8 cellular contexts compared by ENCODE assay signal in genomic region chr10:73743905-73744689, GRCh38. TPM values are rescaled to one million over a fixed set of nuclear protein-coding genes. Genes with fewer than 3 reads are reported as not detected.
A peak's percentile ranks its signal among the peaks of the same experiment; 100 is the strongest.
DNase-seq lines count a peak whose midpoint lies in the region; ATAC-seq and TF ChIP-seq lines count a peak whose summit lies in the region.

Gene SEC24C (plus strand): TSS chr10:73744372. CDS start chr10:73746833, 2,461 bp downstream.

- no peak; the same call in 1 of the 2 replicates for TF ChIP-seq EP300 in Ishikawa (IDR thresholded peaks at IDR 0.05; ENCODE audit: borderline replicate concordance)

- no peak for TF ChIP-seq CTCF in PC-3 (conservative IDR thresholded peaks at IDR 0.05; ENCODE audit: low read depth, low read length)
- TF ChIP-seq CTCF in mucosa of descending colon (IDR thresholded peaks at IDR 0.05), result no peak

- CTCF ChIA-PET in PC-3 (lab: Charles Lee), result interaction anchor here (0.5 to 1.5 kb wide), 6 partner anchors 16 to 190 kb away, joined by 3 to 7 read pairs (median 4); no protein-coding TSS in a partner anchor

- no peak for TF ChIP-seq RAD21 in Ishikawa (IDR thresholded peaks at IDR 0.05; ENCODE audit: low read depth)

- H3K36me3 ChIP-seq in PC-3 (ENCODE audit: low read depth, low read length) (peaks cover 20% of the 10 kb centered on the region), mucosa of descending colon (ENCODE audit: low read depth) (no peaks in the 10 kb centered on the region)

- H3K79me2 ChIP-seq in PC-3 (ENCODE audit: low read length), result peaks cover 61% of the 10 kb centered on the region

- peak within 1 kb of the TSS; percentile 79 for H3K4me2 ChIP-seq in PC-3 (ENCODE audit: low read length)

- POLR2A ChIA-PET in PC-3 (lab: Charles Lee; ENCODE audit: unreplicated experiment), result interaction anchor here (0.6 to 1.4 kb wide), 8 partner anchors 13 to 251 kb away, joined by 3 to 24 read pairs (median 4); partner anchors contain the start of gene CHCHD1

- peaks cover 16% of the 10 kb centered on the region for H3F3A ChIP-seq in PC-3 (ENCODE audit: low read length, unreplicated experiment)

- H3K27me3 ChIP-seq in PC-3 (ENCODE audit: low read length), result no peaks in the 10 kb centered on the region

- no TSS peak for BruUV-seq in PC-3 (replicated peaks; lab: Mats Ljungman, UMichigan)

- H2AFZ ChIP-seq in PC-3 (ENCODE audit: low read length), result peak within 1 kb of the TSS; percentile 71

- H4K20me1 ChIP-seq in PC-3 (ENCODE audit: low read length), result peaks cover 2% of the 10 kb centered on the region; the same call in 1 of the 2 replicates

- ATAC-seq in GM21529 (IDR thresholded peaks at IDR 0.05; ENCODE audit: unreplicated experiment) (peak; percentile 86), PC-3 (peak; percentile 83), mucosa of descending colon (peak; percentile 98)

- intact Hi-C loops in PC-3 (cut with micrococcal nuclease) (loop anchor here (1.0 to 10.0 kb wide), 6 partner anchors 19 to 329 kb away; partner anchors contain the start of genes ANXA7 and ZSWIM8), mucosa of descending colon (cut with DNase I, micrococcal nuclease) (no loop called here)

- H3K9me3 ChIP-seq in PC-3 (ENCODE audit: low read length) (no peaks in the 10 kb centered on the region), mucosa of descending colon (no peaks in the 10 kb centered on the region)

- H3K27ac ChIP-seq in PC-3 (ENCODE audit: low read length) (peak within 1 kb of the TSS; percentile 64), epithelial cell of prostate (peak within 1 kb of the TSS; percentile 93)

- H3K4me3 ChIP-seq in PC-3 (ENCODE audit: low read length) (peak within 1 kb of the TSS; percentile 68), mucosa of descending colon (peak within 1 kb of the TSS; percentile 65)

- peak; percentile 97 for DNase-seq in DMS 273 (lab: John Stamatoyannopoulos, UW; ENCODE audit: unreplicated experiment)
- peak; percentile 100 for DNase-seq in PC-3
- DNase-seq in activated T-cell treated with anti-CD3 and anti-CD28 coated beads for 48 hours (ENCODE audit: low read depth), result peak; percentile 88
- peak; percentile 65 for DNase-seq in epithelial cell of prostate (ENCODE audit: low read depth, low spot score)
- DNase-seq in mucosa of descending colon, result peak; percentile 97 to 98 (median 97)
- peak; percentile 91 for DNase-seq in stimulated activated CD8-positive, alpha-beta memory T cell treated with anti-CD3 and anti-CD28 coated beads, Interleukin-4, amount 100 ng/mL, for 24 hours (ENCODE audit: low read depth)

- no peaks in the 10 kb centered on the region for H3K9me2 ChIP-seq in PC-3 (replicated peaks; ENCODE audit: low read length)

- H3K4me1 ChIP-seq in PC-3 (ENCODE audit: insufficient read depth, low read length) (peaks cover 43% of the 10 kb centered on the region), mucosa of descending colon (ENCODE audit: low read depth) (peaks cover 26% of the 10 kb centered on the region)

- H3K9ac ChIP-seq in PC-3 (ENCODE audit: low read length), result peak within 1 kb of the TSS; percentile 75

TF ChIP-seq in Ishikawa, 13 proteins besides CTCF, POLR2A, EP300 and RAD21:
- TF ChIP-seq MAX (IDR thresholded peaks at IDR 0.05) (peak; percentile 73), NFIC (IDR thresholded peaks at IDR 0.05) (no peak), YY1 (IDR thresholded peaks at IDR 0.05; ENCODE audit: low read depth) (peak; percentile 97), REST (IDR thresholded peaks at IDR 0.05; ENCODE audit: low read depth) (no peak), FOXM1 (IDR thresholded peaks at IDR 0.05; ENCODE audit: borderline replicate concordance, low read depth) (no peak), TAF1 (IDR thresholded peaks at IDR 0.05; ENCODE audit: low read depth) (peak; percentile 98), CREB1 (IDR thresholded peaks at IDR 0.05; ENCODE audit: low read depth) (peak; percentile 96), EGR1 (IDR thresholded peaks at IDR 0.05) (peak; percentile 3; the same call in 1 of the 2 replicates), TEAD4 (IDR thresholded peaks at IDR 0.05) (peak; percentile 22; the same call in 1 of the 2 replicates), TCF12 (IDR thresholded peaks at IDR 0.05; ENCODE audit: low read depth) (no peak; the same call in 1 of the 2 replicates), CEBPB (IDR thresholded peaks at IDR 0.05) (no peak), ZBTB7A (IDR thresholded peaks at IDR 0.05; ENCODE audit: low read depth) (0 out of 2 replicates have a peak, but pooled peaks have one; percentile 43)
- TF ChIP-seq, protein P1, sequence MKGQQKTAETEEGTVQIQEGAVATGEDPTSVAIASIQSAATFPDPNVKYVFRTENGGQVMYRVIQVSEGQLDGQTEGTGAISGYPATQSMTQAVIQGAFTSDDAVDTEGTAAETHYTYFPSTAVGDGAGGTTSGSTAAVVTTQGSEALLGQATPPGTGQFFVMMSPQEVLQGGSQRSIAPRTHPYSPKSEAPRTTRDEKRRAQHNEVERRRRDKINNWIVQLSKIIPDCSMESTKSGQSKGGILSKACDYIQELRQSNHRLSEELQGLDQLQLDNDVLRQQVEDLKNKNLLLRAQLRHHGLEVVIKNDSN (IDR thresholded peaks at IDR 0.05), result no peak; the same call in 1 of the 2 replicates

RNA-seq across cellular contexts. Expression of gene SEC24C, which starts in this region (rescaled TPM):
- total RNA-seq in PC-3 (2014; rRNA removed) (285 and 325 TPM in 2 replicates), mucosa of descending colon (10 to 100 TPM; 64.5 to 73.6 (median 71.2) TPM)

Comparison
In these comparisons a context has a peak if more than half of its experiments do, and no peak if none do; other contexts are left out.
1. Peak in every context shown above with its lines: DNase-seq, ATAC-seq, H3K4me3 ChIP-seq and H3K27ac ChIP-seq.